In the genomic region with DNA sequence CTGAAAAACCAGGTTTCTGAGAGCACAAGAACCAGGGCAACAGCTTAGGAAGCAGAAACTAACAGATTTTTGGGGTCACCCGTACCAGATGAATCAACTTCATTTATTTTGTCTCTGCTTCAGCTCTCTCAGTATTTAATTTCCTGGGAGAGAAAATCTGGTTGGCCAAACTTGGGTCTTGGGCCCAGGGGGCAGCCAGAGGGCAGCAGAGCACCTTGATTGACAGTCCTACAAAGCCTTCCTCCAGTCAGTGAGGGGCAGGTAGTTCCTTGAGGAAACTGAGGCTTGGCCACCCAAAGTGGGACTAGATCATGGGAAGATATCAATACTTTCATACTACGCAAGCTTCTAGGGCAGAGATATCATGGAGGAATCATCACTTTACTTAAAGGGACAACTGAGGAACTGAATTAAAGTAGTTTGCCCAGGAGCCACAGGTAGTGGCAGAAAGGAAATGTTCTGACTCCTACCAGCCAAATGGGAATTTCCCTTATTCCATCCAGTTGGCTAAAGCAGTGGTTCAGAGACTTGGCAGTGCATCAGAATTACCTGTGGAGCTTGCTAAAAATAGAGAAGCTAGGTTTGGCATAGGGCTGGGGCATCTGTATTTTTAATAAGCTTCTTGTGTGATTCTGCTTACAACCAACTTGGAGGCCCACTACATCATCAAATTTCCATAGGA, we compare ENCODE assay signal across 1 cellular context.
TF ChIP-seq lines count a peak whose summit lies in the region.

No MANE protein-coding gene starts in this region.

TF ChIP-seq in IMR-90, 13 proteins besides CTCF, POLR2A, EP300 and RAD21 (continued from another document):
- TF ChIP-seq CHD1 (IDR thresholded peaks at IDR 0.05; ENCODE audit: low read depth, low read length) (no peak), FOS (IDR thresholded peaks at IDR 0.05; ENCODE audit: low read depth, low read length) (no peak)
